In the genomic region with DNA sequence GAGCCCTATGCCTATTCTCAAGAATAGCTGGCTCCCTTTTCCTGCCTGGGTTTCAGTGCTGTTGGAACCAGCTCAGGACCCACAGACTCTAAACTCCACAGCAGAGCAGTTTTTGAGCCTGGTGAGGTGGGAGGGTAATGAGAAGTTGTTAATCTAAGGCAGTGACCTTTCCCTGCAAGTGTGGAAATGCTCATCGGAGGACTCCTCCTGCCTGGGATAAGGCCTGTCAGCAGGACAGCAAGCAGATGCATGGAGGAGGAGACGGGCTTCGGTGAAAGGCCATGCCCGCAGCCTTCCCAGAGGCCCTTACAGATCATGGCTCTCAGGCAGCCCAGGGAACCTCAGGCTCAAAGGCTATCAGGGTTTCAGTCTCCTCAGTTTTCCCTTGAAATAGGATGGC, we compare ENCODE assay signal across 20 cellular contexts.
DNase-seq lines count a peak whose midpoint lies in the region; ATAC-seq, FAIRE-seq and TF ChIP-seq lines count a peak whose summit lies in the region.
"Had no signal": no experiment of that assay in that cellular context is flagged by ENCODE, and none has a peak within 500 bp of the region (broad histone marks: within the 10 kb centered on the region; RNA-seq: fewer than 3 reads in every experiment).

No MANE protein-coding gene starts in this region.

- no peaks in the 10 kb centered on the region for H3K9me3 ChIP-seq in Karpas-422 (ENCODE audit: low read length)
- H3K9me3 ChIP-seq in pancreas, result no peaks in the 10 kb centered on the region
- H3K9me3 ChIP-seq: SJCRH30 had no signal

- no peak overlapping the region for H3K4me2 ChIP-seq in Karpas-422 (ENCODE audit: low read depth, low read length, poor library complexity, severe bottlenecking)
- H3K4me2 ChIP-seq: BLaER1 had no signal

- 75 to 77% methylated on average over 4 of the region's 4 CpGs for WGBS in pancreas, 2 donors

- peaks cover 5% of the 10 kb centered on the region for H3K4me1 ChIP-seq in Karpas-422 (ENCODE audit: low read length)
- no peaks in the 10 kb centered on the region for H3K4me1 ChIP-seq in pancreas
- H3K4me1 ChIP-seq: SJCRH30 had no signal

- no peak overlapping the region for H3K9ac ChIP-seq in Karpas-422 (ENCODE audit: low read length)
- H3K9ac ChIP-seq: BLaER1 had no signal

- H3K36me3 ChIP-seq in Karpas-422 (ENCODE audit: insufficient read depth, low read length) (no peaks in the 10 kb centered on the region), pancreas (no peaks in the 10 kb centered on the region)
- H3K36me3 ChIP-seq: BLaER1, SJCRH30 had no signal

- H3K4me3 ChIP-seq in Karpas-422 (ENCODE audit: low read length) (no peak overlapping the region), fibroblast of villous mesenchyme (ENCODE audit: low read depth, low read length) (no peak overlapping the region), pancreas (no peak overlapping the region)
- H3K4me3 ChIP-seq: BLaER1, GM12878, SJCRH30 had no signal

- no peak for FAIRE-seq in pancreas (lab: Jason Lieb, UNC)
- FAIRE-seq: GM12878 had no signal

- intact Hi-C loops in pancreas (cut with DNase I), result no loop called here

- H2AFZ ChIP-seq in Karpas-422 (ENCODE audit: low read length), result no peak overlapping the region

- H3K27me3 ChIP-seq in Karpas-422 (ENCODE audit: low read length) (no peaks in the 10 kb centered on the region), pancreas (no peaks in the 10 kb centered on the region)
- H3K27me3 ChIP-seq: BLaER1 had no signal

- no peak overlapping the region for H3K27ac ChIP-seq in Karpas-422 (ENCODE audit: low read length)
- H3K27ac ChIP-seq in pancreas, result no peak overlapping the region
- H3K27ac ChIP-seq: BLaER1, SJCRH30 had no signal

- no peak for TF ChIP-seq CTCF in fibroblast of villous mesenchyme (IDR thresholded peaks at IDR 0.05; ENCODE audit: insufficient read depth, low read depth, low read length)
- TF ChIP-seq CTCF in omental fat pad (IDR thresholded peaks at IDR 0.05), result no peak
- TF ChIP-seq CTCF in pancreas (IDR thresholded peaks at IDR 0.05), result no peak

- H3K9me2 ChIP-seq in Karpas-422 (replicated peaks; ENCODE audit: insufficient read depth, low read length), result no peaks in the 10 kb centered on the region

- DNase-seq in Karpas-422, result peak; percentile 29
- DNase-seq in fibroblast of villous mesenchyme (ENCODE audit: low read depth), result peak; percentile 8
- peak; percentile 35 for DNase-seq in iPS-NIHi7 (ENCODE audit: extremely low spot score)
- DNase-seq in omental fat pad (ENCODE audit: low spot score), result no peak
- no peak for DNase-seq in pancreas
- DNase-seq: Calu3; CD4-positive, alpha-beta memory T cell; KBM-7; NCI-H1417; NCI-H187; NCI-H2107; NCI-H510A; NCI-H774; OCI-M1; RPMI8226; SJCRH30 had no signal

- H3K79me2 ChIP-seq in Karpas-422 (ENCODE audit: low read length), result no peaks in the 10 kb centered on the region

- ATAC-seq in omental fat pad (ENCODE audit: low FRiP score) (peak; percentile 82), GM21825 (IDR thresholded peaks at IDR 0.05; ENCODE audit: unreplicated experiment) (no peak), pancreas (no peak), GM21717 (IDR thresholded peaks at IDR 0.05; ENCODE audit: unreplicated experiment) (no peak)
- ATAC-seq: GM12878 had no signal

- H4K20me1 ChIP-seq in Karpas-422 (ENCODE audit: insufficient read depth, low read depth, low read length), result no peaks in the 10 kb centered on the region
- H4K20me1 ChIP-seq: BLaER1 had no signal

Comparison
In these comparisons a context has a peak if more than half of its experiments do, and no peak if none do; other contexts are left out.
1. DNase-seq: peak in Karpas-422 (single experiment), fibroblast of villous mesenchyme (single experiment) and iPS-NIHi7 (single experiment); none in omental fat pad (single experiment) and pancreas (0 of 6).